Comparison of ENCODE assay signal across 8 cellular contexts in the genomic region with DNA sequence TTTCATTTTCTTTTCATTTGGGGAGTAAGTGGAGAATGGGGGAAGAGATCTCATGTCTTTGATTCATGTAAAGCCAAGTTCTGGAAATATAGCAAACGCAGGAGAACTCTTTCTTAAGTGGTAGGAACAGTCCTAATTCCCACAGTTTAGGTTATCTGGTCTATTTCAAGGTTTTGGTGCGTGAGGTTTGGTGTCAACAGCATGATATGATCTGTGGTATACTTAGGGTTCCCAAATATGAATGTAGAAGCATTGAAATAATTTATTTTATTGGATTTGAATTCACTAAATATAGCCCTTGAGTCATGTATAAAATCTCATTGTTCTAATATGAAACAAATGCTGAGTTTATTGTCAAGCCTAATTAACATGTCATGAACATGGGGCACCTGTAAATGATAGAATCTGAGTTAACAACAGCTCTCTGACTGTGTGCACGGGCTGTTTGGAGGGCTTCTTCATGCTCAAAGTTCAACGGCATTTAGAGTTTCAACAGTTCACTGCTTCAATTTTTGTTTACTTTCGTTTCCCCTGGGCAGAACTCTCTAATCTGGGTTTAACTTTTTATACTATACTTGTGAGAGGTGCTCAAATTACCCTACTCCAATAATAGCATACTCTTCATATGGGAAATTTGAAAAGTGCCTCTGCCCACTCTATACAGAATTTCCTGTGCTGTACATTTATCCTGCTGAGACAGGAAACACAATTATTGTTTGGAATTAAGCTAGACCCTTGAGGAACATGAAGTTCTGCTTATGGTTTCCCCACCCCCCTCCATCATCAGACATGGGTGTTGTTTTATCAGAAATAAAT.
A peak's percentile ranks its signal among the peaks of the same experiment; 100 is the strongest.
DNase-seq lines count a peak whose midpoint lies in the region; ATAC-seq, FAIRE-seq and TF ChIP-seq lines count a peak whose summit lies in the region.

No MANE protein-coding gene starts in this region.

- H3K4me3 ChIP-seq in GM06990 (replicated peaks; ENCODE audit: low read depth, low read length) (peak overlapping the region; percentile 13; the same call in 1 of the 2 replicates), skeletal muscle cell (ENCODE audit: low read depth, low read length) (peak overlapping the region; percentile 23)

- CTCF ChIA-PET in T-cell (lab: Charles Lee) = interaction anchor here in 1 of 2 donors (0.7 to 1.3 kb wide), 3 partner anchors 12 to 110 kb away, joined by 3 to 8 read pairs (median 5); no protein-coding TSS in a partner anchor

- H3K9me3 Mint-ChIP-seq in T-cell = peaks cover 0 to 7% (median 0%) of the 10 kb centered on the region in 3 donors

- H3K36me3 ChIP-seq in GM06990 (ENCODE audit: control insufficient read depth, insufficient read depth, low read length) = no peaks in the 10 kb centered on the region

- no peaks in the 10 kb centered on the region for H3K27me3 Mint-ChIP-seq in T-cell

- peak; percentile 50 for ATAC-seq in HG02678 (IDR thresholded peaks at IDR 0.05; ENCODE audit: unreplicated experiment)
- ATAC-seq in T-cell (replicated peaks in 1 of 4) = peak; percentile 43 to 63 (median 59)
- ATAC-seq in foreskin keratinocyte = no peak

- peaks cover 53 to 64% (median 63%) of the 10 kb centered on the region in 3 donors for H3K4me1 Mint-ChIP-seq in T-cell

- no peak for FAIRE-seq in frontal cortex (lab: Jason Lieb, UNC)

- H3K4me1 ChIP-seq in foreskin keratinocyte = peaks cover 36% of the 10 kb centered on the region

- H3K36me3 Mint-ChIP-seq in T-cell = no peaks in the 10 kb centered on the region

- H3K27ac Mint-ChIP-seq in T-cell = peak overlapping the region; percentile 94 to 98

- POLR2A ChIA-PET in T-cell (lab: Charles Lee) = no interaction called here

- H3K27me3 ChIP-seq in GM06990 (replicated peaks; ENCODE audit: control insufficient read depth, insufficient read depth, low read length) (no peaks in the 10 kb centered on the region), foreskin keratinocyte (no peaks in the 10 kb centered on the region)

- peak overlapping the region; percentile 72 to 78 (median 77) for H3K4me3 Mint-ChIP-seq in T-cell

- peak overlapping the region; percentile 100 for H3K27ac ChIP-seq in foreskin keratinocyte

- DNase-seq in GM06990 (ENCODE audit: extremely low read depth, insufficient read length) (peak; percentile 43), T-cell (no peak), foreskin keratinocyte (no peak), skeletal muscle cell (ENCODE audit: low read depth) (peak; percentile 44), frontal cortex (ENCODE audit: low spot score in 2 of 2) (no peak)
- DNase-seq in activated effector memory CD4-positive, alpha-beta T cell treated with anti-CD3 and anti-CD28 coated beads, Interleukin-2, amount 50 U/mL, for 16 hours = no peak
- DNase-seq in stimulated activated CD4-positive, alpha-beta T cell treated with anti-CD3 and anti-CD28 coated beads, Interleukin-12 subunit alpha, Interleukin-12 subunit beta, amount 100 ng/mL, for 4 hours = no peak

- TF ChIP-seq CTCF in GM06990 (IDR thresholded peaks at IDR 0.05; ENCODE audit: insufficient read depth, low read length, poor library complexity, severe bottlenecking) = no peak
- no peak for TF ChIP-seq CTCF in foreskin keratinocyte (conservative IDR thresholded peaks at IDR 0.05)

Comparison
In these comparisons a context has a peak if more than half of its experiments do, and no peak if none do; other contexts are left out.
1. DNase-seq: peak in GM06990 (single experiment) and skeletal muscle cell (single experiment); none in T-cell (0 of 34), foreskin keratinocyte (0 of 2), frontal cortex (0 of 2), activated effector memory CD4-positive, alpha-beta T cell treated with anti-CD3 and anti-CD28 coated beads, Interleukin-2, amount 50 U/mL, for 16 hours (single experiment) and stimulated activated CD4-positive, alpha-beta T cell treated with anti-CD3 and anti-CD28 coated beads, Interleukin-12 subunit alpha, Interleukin-12 subunit beta, amount 100 ng/mL, for 4 hours (single experiment).